1 cellular context compared by ENCODE assay signal in the genomic region with DNA sequence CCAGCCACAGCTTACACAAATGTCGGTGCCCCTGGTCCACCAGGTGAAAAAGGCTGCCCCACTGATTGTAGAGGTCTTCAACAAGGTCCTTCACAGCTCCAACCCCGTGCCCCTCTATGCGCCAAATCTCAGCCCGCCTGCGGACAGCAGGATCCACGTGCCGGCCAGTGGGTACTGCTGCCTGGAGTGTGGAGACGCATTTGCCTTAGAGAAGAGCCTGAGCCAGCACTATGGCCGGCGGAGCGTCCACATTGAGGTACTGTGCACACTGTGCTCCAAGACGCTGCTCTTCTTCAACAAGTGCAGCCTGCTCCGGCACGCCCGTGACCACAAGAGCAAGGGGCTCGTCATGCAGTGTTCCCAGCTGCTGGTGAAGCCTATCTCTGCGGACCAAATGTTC.
TF ChIP-seq lines count a peak whose summit lies in the region.

No MANE protein-coding gene starts in this region.

TF ChIP-seq in GM12878, 131 proteins besides CTCF, POLR2A, EP300 and RAD21:
- TF ChIP-seq FOXK2 (IDR thresholded peaks at IDR 0.05) (no peak), HDGF (IDR thresholded peaks at IDR 0.05) (no peak), SUZ12 (IDR thresholded peaks at IDR 0.05; ENCODE audit: unreplicated experiment) (no peak), ZNF274 (IDR thresholded peaks at IDR 0.05; ENCODE audit: insufficient read depth, insufficient read length) (no peak), KDM1A (IDR thresholded peaks at IDR 0.05; ENCODE audit: borderline replicate concordance) (no peak), POLR2AphosphoS5 (IDR thresholded peaks at IDR 0.05; ENCODE audit: low read length) (no peak), EZH2 (IDR thresholded peaks at IDR 0.05; ENCODE audit: borderline replicate concordance, control insufficient read depth, low read depth, low read length) (no peak), MXI1 (IDR thresholded peaks at IDR 0.05; ENCODE audit: low read depth, low read length) (no peak), SMAD5 (IDR thresholded peaks at IDR 0.05; ENCODE audit: low read depth) (no peak), EGR1 (IDR thresholded peaks at IDR 0.05; ENCODE audit: borderline replicate concordance in 1 of 2, low read depth in 2 of 2, low read length in 2 of 2) (no peak), FOS (IDR thresholded peaks at IDR 0.05; ENCODE audit: borderline replicate concordance, extremely low read depth, insufficient read length) (no peak)
- TF ChIP-seq, protein P1, sequence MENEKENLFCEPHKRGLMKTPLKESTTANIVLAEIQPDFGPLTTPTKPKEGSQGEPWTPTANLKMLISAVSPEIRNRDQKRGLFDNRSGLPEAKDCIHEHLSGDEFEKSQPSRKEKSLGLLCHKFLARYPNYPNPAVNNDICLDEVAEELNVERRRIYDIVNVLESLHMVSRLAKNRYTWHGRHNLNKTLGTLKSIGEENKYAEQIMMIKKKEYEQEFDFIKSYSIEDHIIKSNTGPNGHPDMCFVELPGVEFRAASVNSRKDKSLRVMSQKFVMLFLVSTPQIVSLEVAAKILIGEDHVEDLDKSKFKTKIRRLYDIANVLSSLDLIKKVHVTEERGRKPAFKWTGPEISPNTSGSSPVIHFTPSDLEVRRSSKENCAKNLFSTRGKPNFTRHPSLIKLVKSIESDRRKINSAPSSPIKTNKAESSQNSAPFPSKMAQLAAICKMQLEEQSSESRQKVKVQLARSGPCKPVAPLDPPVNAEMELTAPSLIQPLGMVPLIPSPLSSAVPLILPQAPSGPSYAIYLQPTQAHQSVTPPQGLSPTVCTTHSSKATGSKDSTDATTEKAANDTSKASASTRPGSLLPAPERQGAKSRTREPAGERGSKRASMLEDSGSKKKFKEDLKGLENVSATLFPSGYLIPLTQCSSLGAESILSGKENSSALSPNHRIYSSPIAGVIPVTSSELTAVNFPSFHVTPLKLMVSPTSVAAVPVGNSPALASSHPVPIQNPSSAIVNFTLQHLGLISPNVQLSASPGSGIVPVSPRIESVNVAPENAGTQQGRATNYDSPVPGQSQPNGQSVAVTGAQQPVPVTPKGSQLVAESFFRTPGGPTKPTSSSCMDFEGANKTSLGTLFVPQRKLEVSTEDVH (IDR thresholded peaks at IDR 0.05; ENCODE audit: low read depth, partially characterized antibody), result no peak
- TF ChIP-seq, protein P2, sequence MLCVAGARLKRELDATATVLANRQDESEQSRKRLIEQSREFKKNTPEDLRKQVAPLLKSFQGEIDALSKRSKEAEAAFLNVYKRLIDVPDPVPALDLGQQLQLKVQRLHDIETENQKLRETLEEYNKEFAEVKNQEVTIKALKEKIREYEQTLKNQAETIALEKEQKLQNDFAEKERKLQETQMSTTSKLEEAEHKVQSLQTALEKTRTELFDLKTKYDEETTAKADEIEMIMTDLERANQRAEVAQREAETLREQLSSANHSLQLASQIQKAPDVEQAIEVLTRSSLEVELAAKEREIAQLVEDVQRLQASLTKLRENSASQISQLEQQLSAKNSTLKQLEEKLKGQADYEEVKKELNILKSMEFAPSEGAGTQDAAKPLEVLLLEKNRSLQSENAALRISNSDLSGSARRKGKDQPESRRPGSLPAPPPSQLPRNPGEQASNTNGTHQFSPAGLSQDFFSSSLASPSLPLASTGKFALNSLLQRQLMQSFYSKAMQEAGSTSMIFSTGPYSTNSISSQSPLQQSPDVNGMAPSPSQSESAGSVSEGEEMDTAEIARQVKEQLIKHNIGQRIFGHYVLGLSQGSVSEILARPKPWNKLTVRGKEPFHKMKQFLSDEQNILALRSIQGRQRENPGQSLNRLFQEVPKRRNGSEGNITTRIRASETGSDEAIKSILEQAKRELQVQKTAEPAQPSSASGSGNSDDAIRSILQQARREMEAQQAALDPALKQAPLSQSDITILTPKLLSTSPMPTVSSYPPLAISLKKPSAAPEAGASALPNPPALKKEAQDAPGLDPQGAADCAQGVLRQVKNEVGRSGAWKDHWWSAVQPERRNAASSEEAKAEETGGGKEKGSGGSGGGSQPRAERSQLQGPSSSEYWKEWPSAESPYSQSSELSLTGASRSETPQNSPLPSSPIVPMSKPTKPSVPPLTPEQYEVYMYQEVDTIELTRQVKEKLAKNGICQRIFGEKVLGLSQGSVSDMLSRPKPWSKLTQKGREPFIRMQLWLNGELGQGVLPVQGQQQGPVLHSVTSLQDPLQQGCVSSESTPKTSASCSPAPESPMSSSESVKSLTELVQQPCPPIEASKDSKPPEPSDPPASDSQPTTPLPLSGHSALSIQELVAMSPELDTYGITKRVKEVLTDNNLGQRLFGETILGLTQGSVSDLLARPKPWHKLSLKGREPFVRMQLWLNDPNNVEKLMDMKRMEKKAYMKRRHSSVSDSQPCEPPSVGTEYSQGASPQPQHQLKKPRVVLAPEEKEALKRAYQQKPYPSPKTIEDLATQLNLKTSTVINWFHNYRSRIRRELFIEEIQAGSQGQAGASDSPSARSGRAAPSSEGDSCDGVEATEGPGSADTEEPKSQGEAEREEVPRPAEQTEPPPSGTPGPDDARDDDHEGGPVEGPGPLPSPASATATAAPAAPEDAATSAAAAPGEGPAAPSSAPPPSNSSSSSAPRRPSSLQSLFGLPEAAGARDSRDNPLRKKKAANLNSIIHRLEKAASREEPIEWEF (IDR thresholded peaks at IDR 0.05; ENCODE audit: insufficient replicate concordance, low read depth, low read length), result no peak
- TF ChIP-seq, protein P3, sequence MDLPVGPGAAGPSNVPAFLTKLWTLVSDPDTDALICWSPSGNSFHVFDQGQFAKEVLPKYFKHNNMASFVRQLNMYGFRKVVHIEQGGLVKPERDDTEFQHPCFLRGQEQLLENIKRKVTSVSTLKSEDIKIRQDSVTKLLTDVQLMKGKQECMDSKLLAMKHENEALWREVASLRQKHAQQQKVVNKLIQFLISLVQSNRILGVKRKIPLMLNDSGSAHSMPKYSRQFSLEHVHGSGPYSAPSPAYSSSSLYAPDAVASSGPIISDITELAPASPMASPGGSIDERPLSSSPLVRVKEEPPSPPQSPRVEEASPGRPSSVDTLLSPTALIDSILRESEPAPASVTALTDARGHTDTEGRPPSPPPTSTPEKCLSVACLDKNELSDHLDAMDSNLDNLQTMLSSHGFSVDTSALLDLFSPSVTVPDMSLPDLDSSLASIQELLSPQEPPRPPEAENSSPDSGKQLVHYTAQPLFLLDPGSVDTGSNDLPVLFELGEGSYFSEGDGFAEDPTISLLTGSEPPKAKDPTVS (IDR thresholded peaks at IDR 0.05; ENCODE audit: low read depth, low read length), result no peak
- TF ChIP-seq, protein P4, sequence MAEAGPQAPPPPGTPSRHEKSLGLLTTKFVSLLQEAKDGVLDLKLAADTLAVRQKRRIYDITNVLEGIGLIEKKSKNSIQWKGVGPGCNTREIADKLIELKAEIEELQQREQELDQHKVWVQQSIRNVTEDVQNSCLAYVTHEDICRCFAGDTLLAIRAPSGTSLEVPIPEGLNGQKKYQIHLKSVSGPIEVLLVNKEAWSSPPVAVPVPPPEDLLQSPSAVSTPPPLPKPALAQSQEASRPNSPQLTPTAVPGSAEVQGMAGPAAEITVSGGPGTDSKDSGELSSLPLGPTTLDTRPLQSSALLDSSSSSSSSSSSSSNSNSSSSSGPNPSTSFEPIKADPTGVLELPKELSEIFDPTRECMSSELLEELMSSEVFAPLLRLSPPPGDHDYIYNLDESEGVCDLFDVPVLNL (IDR thresholded peaks at IDR 0.05; ENCODE audit: low read depth, low read length), result no peak
- TF ChIP-seq, protein P5, sequence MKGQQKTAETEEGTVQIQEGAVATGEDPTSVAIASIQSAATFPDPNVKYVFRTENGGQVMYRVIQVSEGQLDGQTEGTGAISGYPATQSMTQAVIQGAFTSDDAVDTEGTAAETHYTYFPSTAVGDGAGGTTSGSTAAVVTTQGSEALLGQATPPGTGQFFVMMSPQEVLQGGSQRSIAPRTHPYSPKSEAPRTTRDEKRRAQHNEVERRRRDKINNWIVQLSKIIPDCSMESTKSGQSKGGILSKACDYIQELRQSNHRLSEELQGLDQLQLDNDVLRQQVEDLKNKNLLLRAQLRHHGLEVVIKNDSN (IDR thresholded peaks at IDR 0.05; ENCODE audit: borderline replicate concordance, extremely low read length, insufficient read depth, low read depth, low read length), result no peak
TF ChIP-seq in GM12878: peak in this region for 0.
